In genomic region chr9:137499858-137500661, GRCh38 we compare ENCODE assay signal across 16 cellular contexts. TPM values are rescaled to one million over a fixed set of nuclear protein-coding genes. Genes with fewer than 3 reads are reported as not detected.
A peak's percentile ranks its signal among the peaks of the same experiment; 100 is the strongest.
DNase-seq lines count a peak whose midpoint lies in the region; ATAC-seq and TF ChIP-seq lines count a peak whose summit lies in the region.
"Had no signal": no experiment of that assay in that cellular context is flagged by ENCODE, and none has a peak within 500 bp of the region (broad histone marks: within the 10 kb centered on the region; RNA-seq: fewer than 3 reads in every experiment).

No MANE protein-coding gene starts in this region.

- intact Hi-C loops in upper lobe of right lung (cut with DNase I): no loop called here

- no peak overlapping the region for H3K4me3 Mint-ChIP-seq in chondrocyte (ENCODE audit: unreplicated experiment)
- H3K4me3 Mint-ChIP-seq: CD8-positive, alpha-beta memory T cell; GM23338 had no signal

- H3K36me3 Mint-ChIP-seq in chondrocyte (ENCODE audit: low read depth): no peaks in the 10 kb centered on the region
- H3K36me3 Mint-ChIP-seq: CD8-positive, alpha-beta memory T cell had no signal

- H3K36me3 ChIP-seq in H7 (replicated peaks; ENCODE audit: control insufficient read depth, insufficient read depth, low read length) (no peaks in the 10 kb centered on the region), upper lobe of right lung (no peaks in the 10 kb centered on the region)
- H3K36me3 ChIP-seq: BE2C, HAP-1 had no signal

- TF ChIP-seq CTCF in chondrocyte (IDR thresholded peaks at IDR 0.05): no peak
- TF ChIP-seq CTCF in upper lobe of right lung (IDR thresholded peaks at IDR 0.05): no peak

- H3K4me1 Mint-ChIP-seq in chondrocyte (ENCODE audit: low read depth): peaks cover 6% of the 10 kb centered on the region
- H3K4me1 Mint-ChIP-seq: CD8-positive, alpha-beta memory T cell had no signal

- no peak overlapping the region for H3K27ac Mint-ChIP-seq in chondrocyte (ENCODE audit: unreplicated experiment)
- H3K27ac Mint-ChIP-seq: GM23338 had no signal

- peak; percentile 66 for DNase-seq in H7
- peak; percentile 86 for DNase-seq in chondrocyte (ENCODE audit: low spot score)
- peak; percentile 49 for DNase-seq in myocyte (ENCODE audit: low read depth)
- DNase-seq in upper lobe of right lung: peak; percentile 56
- no peak for DNase-seq in superior temporal gyrus (ENCODE audit: extremely low spot score)
- no peak for DNase-seq in putamen (ENCODE audit: low spot score)
- DNase-seq: BE2C; CD8-positive, alpha-beta memory T cell; DMS53; GF-D8; KBM-7 had no signal

- H3K27ac ChIP-seq in upper lobe of right lung: no peak overlapping the region
- H3K27ac ChIP-seq: A549 had no signal

- H3K9me3 ChIP-seq in upper lobe of right lung: no peaks in the 10 kb centered on the region
- H3K9me3 ChIP-seq: A549, BE2C, HAP-1 had no signal

- H3K27me3 ChIP-seq in H7 (ENCODE audit: control insufficient read depth, insufficient read depth, low read length) (no peaks in the 10 kb centered on the region), upper lobe of right lung (no peaks in the 10 kb centered on the region)
- H3K27me3 ChIP-seq: BE2C had no signal

- H3K27me3 Mint-ChIP-seq in chondrocyte (ENCODE audit: low read depth): no peaks in the 10 kb centered on the region
- H3K27me3 Mint-ChIP-seq: CD8-positive, alpha-beta memory T cell had no signal

- H3K4me3 ChIP-seq in H7 (ENCODE audit: insufficient read depth, low read depth, low read length) (no peak overlapping the region), upper lobe of right lung (no peak overlapping the region)
- H3K4me3 ChIP-seq: A549, GM23338, HAP-1 had no signal

- no peaks in the 10 kb centered on the region for H3K9me3 Mint-ChIP-seq in chondrocyte (ENCODE audit: low read depth)

- ATAC-seq in upper lobe of right lung (no peak), HG02973 (IDR thresholded peaks at IDR 0.05; ENCODE audit: unreplicated experiment) (no peak)
- ATAC-seq: A549, GM23338 had no signal

- no peaks in the 10 kb centered on the region for H3K4me1 ChIP-seq in upper lobe of right lung
- H3K4me1 ChIP-seq: BE2C, HAP-1 had no signal

RNA-seq across cellular contexts. Expression of gene NSMF, which starts 40.9 kb away (rescaled TPM):
- total RNA-seq in H7 (2014; rRNA removed; shearing (Covaris generic)): 37.9 and 39.0 TPM in 2 replicates
- 81.5 to 86.8 TPM (median 86.1 TPM) in 3 replicates for total RNA-seq in chondrocyte
- 53.9 and 69.9 TPM in 2 replicates for total RNA-seq in myocyte
- 50.2 TPM for polyA plus RNA-seq in myocyte (2012)
- total RNA-seq in upper lobe of right lung: 23.9 TPM

RNA-seq across cellular contexts. Expression of gene PNPLA7, which starts 50.1 kb away (rescaled TPM):
- 0.07 and 0.14 TPM in 2 replicates for total RNA-seq in H7 (2014; rRNA removed; shearing (Covaris generic))
- 3.6 to 4.2 TPM (median 4.1 TPM) in 3 replicates for total RNA-seq in chondrocyte
- total RNA-seq in myocyte: 1.3 and 1.5 TPM in 2 replicates
- polyA plus RNA-seq in myocyte (2012): 4.8 TPM
- total RNA-seq in upper lobe of right lung: 13.7 TPM

RNA-seq across cellular contexts. Expression of gene MRPL41, which starts 51.6 kb away (rescaled TPM):
- 74.5 and 78.8 TPM in 2 replicates for total RNA-seq in H7 (2014; rRNA removed; shearing (Covaris generic))
- total RNA-seq in chondrocyte (50.6 to 55.4 TPM (median 53.5 TPM) in 3 replicates), myocyte (64.9 and 75.1 TPM in 2 replicates), upper lobe of right lung (41.6 TPM)
- 73.4 TPM for polyA plus RNA-seq in myocyte (2012)

RNA-seq across cellular contexts. Expression of gene ENTPD8, which starts 58.9 kb away (rescaled TPM):
- total RNA-seq in H7 (2014; rRNA removed; shearing (Covaris generic)): 0.55 and 0.76 TPM in 2 replicates
- total RNA-seq in chondrocyte: 0.10 TPM in 1 of 3 replicates, not detected in the others
- 0.19 and 0.31 TPM in 2 replicates for total RNA-seq in myocyte
- polyA plus RNA-seq in myocyte (2012): 0.14 TPM
- not detected for total RNA-seq in upper lobe of right lung
- total RNA-seq: CD8-positive, alpha-beta memory T cell had no signal
- polyA plus RNA-seq: AG04450; CD8-positive, alpha-beta memory T cell had no signal

Comparison
In these comparisons a context has a peak if more than half of its experiments do, and no peak if none do; other contexts are left out.
1. DNase-seq: peak in H7 (single experiment), chondrocyte (single experiment), myocyte (single experiment) and upper lobe of right lung (single experiment); none in superior temporal gyrus (single experiment) and putamen (single experiment).